In the genomic region with DNA sequence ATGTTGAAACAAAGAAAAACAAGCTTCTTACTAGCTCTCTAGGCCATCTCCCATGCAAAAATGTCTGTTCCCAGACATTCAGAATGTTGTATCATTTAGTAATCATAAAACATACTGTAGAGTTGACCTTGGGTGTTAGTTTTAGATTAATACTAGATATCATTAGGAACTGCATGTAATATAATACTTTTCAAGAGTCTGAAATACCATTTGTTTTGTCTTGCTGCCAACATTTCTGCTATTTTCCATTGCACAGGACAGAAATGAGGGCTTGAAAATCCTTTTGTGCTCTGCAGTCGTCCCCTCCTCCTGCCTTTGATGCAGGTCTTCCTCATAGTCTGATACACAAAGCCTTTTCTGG, we compare ENCODE assay signal across 10 cellular contexts.
DNase-seq lines count a peak whose midpoint lies in the region; ATAC-seq and TF ChIP-seq lines count a peak whose summit lies in the region.
"Had no signal": no experiment of that assay in that cellular context is flagged by ENCODE, and none has a peak within 500 bp of the region (broad histone marks: within the 10 kb centered on the region; RNA-seq: fewer than 3 reads in every experiment).

No MANE protein-coding gene starts in this region.

- intact Hi-C loops in Caco-2 (cut with micrococcal nuclease; ENCODE audit: unreplicated experiment): loop anchor here (2.0 to 5.0 kb wide), 2 partner anchors 66 to 90 kb away; partner anchors contain the start of gene RBMS1

- H3K4me3 ChIP-seq in Caco-2 (ENCODE audit: low read depth, low read length) (no peak overlapping the region), osteoblast (ENCODE audit: insufficient read depth, low read length) (no peak overlapping the region)

- POLR2A ChIA-PET in Caco-2 (lab: Charles Lee): no interaction called here

- no peaks in the 10 kb centered on the region for H3K79me2 ChIP-seq in osteoblast (ENCODE audit: insufficient read depth, low read length)

- no peak overlapping the region for H3K4me3 Mint-ChIP-seq in Caco-2 (ENCODE audit: unreplicated experiment)
- H3K4me3 Mint-ChIP-seq: activated CD8-positive, alpha-beta T cell treated with anti-CD3 and anti-CD28 coated beads, Interleukin-2, amount 10 ng/mL, durations not matched to agents 7 days and 5 days; stimulated activated naive CD8-positive, alpha-beta T cell treated with anti-CD3 and anti-CD28 coated beads, Interleukin-15, Interleukin-2, amounts not matched to agents 100 ng/mL and 50 ng/mL, for 24 hours had no signal

- H3K9me3 ChIP-seq in Caco-2 (no peaks in the 10 kb centered on the region), osteoblast (ENCODE audit: low read depth, low read length) (no peaks in the 10 kb centered on the region)

- H3K27ac Mint-ChIP-seq in Caco-2 (ENCODE audit: unreplicated experiment): peak overlapping the region; percentile 83
- H3K27ac Mint-ChIP-seq: activated CD8-positive, alpha-beta T cell treated with anti-CD3 and anti-CD28 coated beads, Interleukin-2, amount 10 ng/mL, durations not matched to agents 7 days and 5 days; stimulated activated naive CD8-positive, alpha-beta T cell treated with anti-CD3 and anti-CD28 coated beads, Interleukin-15, Interleukin-2, amounts not matched to agents 100 ng/mL and 50 ng/mL, for 24 hours had no signal

- H4K20me1 ChIP-seq in osteoblast (ENCODE audit: insufficient read depth, low read length): no peaks in the 10 kb centered on the region

- H3K27me3 Mint-ChIP-seq in Caco-2 (ENCODE audit: insufficient read depth, unreplicated experiment): no peaks in the 10 kb centered on the region
- H3K27me3 Mint-ChIP-seq: stimulated activated naive CD8-positive, alpha-beta T cell treated with anti-CD3 and anti-CD28 coated beads, Interleukin-15, Interleukin-2, amounts not matched to agents 100 ng/mL and 50 ng/mL, for 24 hours had no signal

- H3K36me3 ChIP-seq in Caco-2 (ENCODE audit: control insufficient read depth, insufficient read depth, low read length) (no peaks in the 10 kb centered on the region; the same call in 1 of the 2 replicates), osteoblast (ENCODE audit: insufficient read depth, low read length) (no peaks in the 10 kb centered on the region)

- CTCF ChIA-PET in Caco-2 (lab: Charles Lee): interaction anchor here (0.6 to 1.0 kb wide), 3 partner anchors 85 to 387 kb away, joined by 3 to 6 read pairs (median 4); no protein-coding TSS in a partner anchor

- H3K9me3 Mint-ChIP-seq in Caco-2 (ENCODE audit: unreplicated experiment): no peaks in the 10 kb centered on the region
- H3K9me3 Mint-ChIP-seq: stimulated activated naive CD8-positive, alpha-beta T cell treated with anti-CD3 and anti-CD28 coated beads, Interleukin-15, Interleukin-2, amounts not matched to agents 100 ng/mL and 50 ng/mL, for 24 hours had no signal

- H3K36me3 Mint-ChIP-seq in Caco-2 (ENCODE audit: insufficient read depth, unreplicated experiment): no peaks in the 10 kb centered on the region

- H3K4me1 Mint-ChIP-seq in Caco-2 (ENCODE audit: low read depth, unreplicated experiment): peaks cover 7% of the 10 kb centered on the region

- peak overlapping the region; percentile 26 for H2AFZ ChIP-seq in osteoblast (ENCODE audit: low read length)

- peak overlapping the region; percentile 78 for H3K27ac ChIP-seq in osteoblast (ENCODE audit: low read depth, low read length)

- DNase-seq in Caco-2 (no peak), NCI-H2196 treated with DMSO at 0.1 percent for 48 hours (lab: John Stamatoyannopoulos, UW; ENCODE audit: unreplicated experiment) (peak; percentile 71), fibroblast of gingiva (ENCODE audit: low read depth) (peak; percentile 72), osteoblast (ENCODE audit: insufficient read length, low spot score, missing footprints) (peak; percentile 48), NCI-H1417 (lab: John Stamatoyannopoulos, UW) (no peak)
- no peak for DNase-seq in activated CD8-positive, alpha-beta memory T cell treated with anti-CD3 and anti-CD28 coated beads, Interleukin-2, amount 50 U/mL, for 4 hours
- DNase-seq: activated CD8-positive, alpha-beta T cell treated with anti-CD3 and anti-CD28 coated beads, Interleukin-2, amount 10 ng/mL, durations not matched to agents 7 days and 5 days had no signal

- peak overlapping the region; percentile 25 for H3K4me2 ChIP-seq in osteoblast (ENCODE audit: insufficient read depth, low read length)

- BruUV-seq in Caco-2 (replicated peaks; lab: Mats Ljungman, UMichigan): no TSS peak

- no peak for ATAC-seq in HG03521 (IDR thresholded peaks at IDR 0.05; ENCODE audit: unreplicated experiment)
- no peak for ATAC-seq in GM21526 (IDR thresholded peaks at IDR 0.05; ENCODE audit: low FRiP score, unreplicated experiment)
- ATAC-seq: activated CD8-positive, alpha-beta T cell treated with anti-CD3 and anti-CD28 coated beads, Interleukin-2, amount 10 ng/mL, durations not matched to agents 7 days and 5 days had no signal

- no peaks in the 10 kb centered on the region for H3K27me3 ChIP-seq in Caco-2 (replicated peaks; ENCODE audit: control insufficient read depth, insufficient read depth, low read length)
- H3K27me3 ChIP-seq in osteoblast (ENCODE audit: insufficient read depth, low read length): no peaks in the 10 kb centered on the region

- H3K4me1 ChIP-seq in Caco-2 (peaks cover 14% of the 10 kb centered on the region), osteoblast (ENCODE audit: insufficient read depth, low read length) (peaks cover 43% of the 10 kb centered on the region)

- TF ChIP-seq CTCF in Caco-2 (IDR thresholded peaks at IDR 0.05; ENCODE audit: insufficient read depth in 1 of 2, low read depth in 1 of 2, low read length in 1 of 2, severe bottlenecking in 1 of 2, unreplicated experiment in 1 of 2): no peak
- TF ChIP-seq CTCF in osteoblast (IDR thresholded peaks at IDR 0.05; ENCODE audit: extremely low read depth, low read depth, low read length): no peak

Comparison
In these comparisons a context has a peak if more than half of its experiments do, and no peak if none do; other contexts are left out.
1. DNase-seq: peak in NCI-H2196 treated with DMSO at 0.1 percent for 48 hours (single experiment), fibroblast of gingiva (single experiment) and osteoblast (single experiment); none in Caco-2 (0 of 2), activated CD8-positive, alpha-beta memory T cell treated with anti-CD3 and anti-CD28 coated beads, Interleukin-2, amount 50 U/mL, for 4 hours (single experiment) and NCI-H1417 (0 of 3).